In genomic region chr1:230145953-230146476, GRCh38 we compare ENCODE assay signal across 9 cellular contexts.
DNase-seq lines count a peak whose midpoint lies in the region; ATAC-seq and TF ChIP-seq lines count a peak whose summit lies in the region.
"Had no signal": no experiment of that assay in that cellular context is flagged by ENCODE, and none has a peak within 500 bp of the region (broad histone marks: within the 10 kb centered on the region; RNA-seq: fewer than 3 reads in every experiment).

No MANE protein-coding gene starts in this region.

- H3K4me1 ChIP-seq in DND-41 (ENCODE audit: insufficient read depth, low read length) (peaks cover 79% of the 10 kb centered on the region), GM23338 (ENCODE audit: insufficient read depth) (peaks cover 29% of the 10 kb centered on the region), foreskin keratinocyte (no peaks in the 10 kb centered on the region)

- DNase-seq in DND-41 (no peak), GM23338 (ENCODE audit: low spot score) (no peak), naive B cell (peak; percentile 54), inferior parietal cortex (ENCODE audit: extremely low spot score) (no peak), foreskin keratinocyte (no peak), posterior cingulate gyrus (no peak)

- H3K36me3 ChIP-seq in DND-41 (ENCODE audit: insufficient read depth, low read length): peaks cover 74% of the 10 kb centered on the region
- no peaks in the 10 kb centered on the region for H3K36me3 ChIP-seq in GM23338 (ENCODE audit: insufficient read depth)
- no peaks in the 10 kb centered on the region for H3K36me3 ChIP-seq in SU-DHL-6 (ENCODE audit: low read length)

- peak overlapping the region; percentile 70 for H3K27ac ChIP-seq in DND-41 (ENCODE audit: low read length)
- H3K27ac ChIP-seq in GM23338 (ENCODE audit: low read depth): 0 out of 2 replicates have a peak overlapping the region, but pooled peaks have one; percentile 14
- H3K27ac ChIP-seq in SU-DHL-6 (ENCODE audit: low read depth, low read length): no peak overlapping the region
- H3K27ac ChIP-seq in foreskin keratinocyte: no peak overlapping the region
- H3K27ac ChIP-seq: VCaP had no signal

- H2AFZ ChIP-seq in DND-41 (ENCODE audit: low read depth, low read length) (no peak overlapping the region), GM23338 (no peak overlapping the region), SU-DHL-6 (ENCODE audit: low read depth, low read length, severe bottlenecking) (no peak overlapping the region)

- H3K9ac ChIP-seq in DND-41 (ENCODE audit: low read depth, low read length) (0 out of 2 replicates have a peak overlapping the region, but pooled peaks have one; percentile 12), SU-DHL-6 (ENCODE audit: low read length) (no peak overlapping the region; the same call in 1 of the 2 replicates)

- no peaks in the 10 kb centered on the region for H3F3A ChIP-seq in GM23338 (replicated peaks; ENCODE audit: low read depth)
- no peaks in the 10 kb centered on the region for H3F3A ChIP-seq in SU-DHL-6 (ENCODE audit: insufficient read depth)

- H3K4me3 Mint-ChIP-seq in GM23338 (no peak overlapping the region; the same call in 2 of the 3 replicates), naive B cell (peak overlapping the region; percentile 71 to 96 (median 92))

- ATAC-seq in DND-41 (ENCODE audit: insufficient read depth, low read depth) (no peak), GM23338 (no peak), naive B cell (ENCODE audit: low read depth in 2 of 2) (peak; percentile 54 to 56), HG03095 (IDR thresholded peaks at IDR 0.05; ENCODE audit: unreplicated experiment) (no peak), foreskin keratinocyte (no peak)

- H3K9me3 ChIP-seq in DND-41 (ENCODE audit: insufficient read depth, low read length, severe bottlenecking) (no peaks in the 10 kb centered on the region), SU-DHL-6 (ENCODE audit: insufficient read depth, low read length) (no peaks in the 10 kb centered on the region)

- H4K20me1 ChIP-seq in DND-41 (ENCODE audit: insufficient read depth, low read length): peaks cover 100% of the 10 kb centered on the region
- peaks cover 8% of the 10 kb centered on the region for H4K20me1 ChIP-seq in GM23338 (replicated peaks; ENCODE audit: insufficient read depth)
- no peaks in the 10 kb centered on the region for H4K20me1 ChIP-seq in SU-DHL-6 (ENCODE audit: low read depth, low read length)

- H3K9me3 Mint-ChIP-seq in GM23338: no peaks in the 10 kb centered on the region
- H3K9me3 Mint-ChIP-seq in naive B cell: no peaks in the 10 kb centered on the region

- H3K4me3 ChIP-seq in DND-41 (ENCODE audit: low read depth in 1 of 2, low read length in 2 of 2) (no peak overlapping the region), GM23338 (no peak overlapping the region), SU-DHL-6 (ENCODE audit: insufficient read depth, low read length, poor library complexity, severe bottlenecking) (no peak overlapping the region)

- H3K36me3 Mint-ChIP-seq in GM23338 (ENCODE audit: low read depth) (no peaks in the 10 kb centered on the region), naive B cell (no peaks in the 10 kb centered on the region)

- no peaks in the 10 kb centered on the region for H3K27me3 ChIP-seq in DND-41 (ENCODE audit: insufficient read depth, low read length, poor library complexity)
- H3K27me3 ChIP-seq in GM23338 (ENCODE audit: insufficient read depth): no peaks in the 10 kb centered on the region
- H3K27me3 ChIP-seq in SU-DHL-6 (ENCODE audit: low read length): no peaks in the 10 kb centered on the region
- H3K27me3 ChIP-seq in foreskin keratinocyte: no peaks in the 10 kb centered on the region

- TF ChIP-seq CTCF in DND-41 (IDR thresholded peaks at IDR 0.05; ENCODE audit: borderline replicate concordance, extremely low read depth, low read length, poor library complexity, severe bottlenecking) (no peak), GM23338 (conservative IDR thresholded peaks at IDR 0.05; ENCODE audit: low read depth in 2 of 2) (no peak), SU-DHL-6 (IDR thresholded peaks at IDR 0.05; ENCODE audit: insufficient read depth, low read length, poor library complexity, severe bottlenecking) (no peak), foreskin keratinocyte (conservative IDR thresholded peaks at IDR 0.05) (no peak)

- H3K4me1 Mint-ChIP-seq in GM23338 (peaks cover 77% of the 10 kb centered on the region), naive B cell (peaks cover 54 to 85% (median 84%) of the 10 kb centered on the region in 3 donors)

- H3K27me3 Mint-ChIP-seq in GM23338 (ENCODE audit: insufficient read depth, low read depth, poor library complexity) (peaks cover 6% of the 10 kb centered on the region), naive B cell (no peaks in the 10 kb centered on the region)

- H3K4me2 ChIP-seq in DND-41 (ENCODE audit: insufficient read depth, low read length) (0 out of 2 replicates have a peak overlapping the region, but pooled peaks have one; percentile 16), GM23338 (no peak overlapping the region), SU-DHL-6 (ENCODE audit: low read depth, low read length, poor library complexity, severe bottlenecking) (peak overlapping the region; percentile 22)

- intact Hi-C loops in posterior cingulate gyrus (cut with DNase I): no loop called here

- H3K27ac Mint-ChIP-seq in GM23338 (peak overlapping the region; percentile 56), naive B cell (peak overlapping the region; percentile 98 to 99 (median 98))

- H3K9me2 ChIP-seq in GM23338 (ENCODE audit: insufficient read depth): peaks cover 6% of the 10 kb centered on the region; the same call in 1 of the 2 replicates
- no peaks in the 10 kb centered on the region for H3K9me2 ChIP-seq in SU-DHL-6 (replicated peaks; ENCODE audit: insufficient read depth, low read length)

- H3K79me2 ChIP-seq in DND-41 (ENCODE audit: insufficient read depth, low read length): peaks cover 100% of the 10 kb centered on the region
- peaks cover 42% of the 10 kb centered on the region for H3K79me2 ChIP-seq in GM23338 (replicated peaks; ENCODE audit: insufficient read depth)
- H3K79me2 ChIP-seq in SU-DHL-6 (ENCODE audit: insufficient read depth, low read length): no peaks in the 10 kb centered on the region

TF ChIP-seq in GM23338, 12 proteins besides CTCF, POLR2A, EP300 and RAD21:
- no peak for TF ChIP-seq CREB1 (CRISPR knock-in tag; IDR thresholded peaks at IDR 0.05; ENCODE audit: low read depth)
- no peak for TF ChIP-seq POLR2AphosphoS5 (IDR thresholded peaks at IDR 0.05; ENCODE audit: low read depth)
- TF ChIP-seq NANOG (IDR thresholded peaks at IDR 0.05; ENCODE audit: borderline replicate concordance): no peak
- TF ChIP-seq EZH2phosphoT487 (IDR thresholded peaks at IDR 0.05; ENCODE audit: unreplicated experiment): no peak
- TF ChIP-seq ETS1 (IDR thresholded peaks at IDR 0.05): no peak
- no peak for TF ChIP-seq STAT1 (IDR thresholded peaks at IDR 0.05; ENCODE audit: unreplicated experiment)
- TF ChIP-seq EZH2 (IDR thresholded peaks at IDR 0.05; ENCODE audit: low read depth, unreplicated experiment): no peak

Comparison
In these comparisons a context has a peak if more than half of its experiments do, and no peak if none do; other contexts are left out.
1. ATAC-seq: peak in naive B cell (2 of 2); none in DND-41 (single experiment), GM23338 (single experiment), HG03095 (single experiment) and foreskin keratinocyte (single experiment).
2. H3K27ac ChIP-seq: peak in DND-41 (single experiment) and GM23338 (single experiment); none in SU-DHL-6 (single experiment) and foreskin keratinocyte (single experiment).